Comparison of ENCODE assay signal across 12 cellular contexts in genomic region chr6:158611600-158612041, GRCh38. TPM values are rescaled to one million over a fixed set of nuclear protein-coding genes. Genes with fewer than 3 reads are reported as not detected.
DNase-seq lines count a peak whose midpoint lies in the region; ATAC-seq and TF ChIP-seq lines count a peak whose summit lies in the region.
"Had no signal": no experiment of that assay in that cellular context is flagged by ENCODE, and none has a peak within 500 bp of the region (broad histone marks: within the 10 kb centered on the region; RNA-seq: fewer than 3 reads in every experiment).

No MANE protein-coding gene starts in this region.

- peak; percentile 41 to 74 for DNase-seq in cardiac muscle cell (ENCODE audit: low read depth in 1 of 2, low spot score in 1 of 2)
- no peak for DNase-seq in Right ventricle myocardium inferior (ENCODE audit: missing footprints)
- DNase-seq in left ventricle myocardium inferior: no peak
- peak in 1 of 2 experiments; percentile 65 for DNase-seq in mesothelial cell of epicardium (ENCODE audit: low spot score in 2 of 2, unreplicated experiment in 2 of 2)
- no peak for DNase-seq in cerebellar nuclear complex (lab: John Stamatoyannopoulos, UW)
- no peak for DNase-seq in mesenteric fat pad (ENCODE audit: low spot score)
- no peak for DNase-seq in NCI-H2171 (lab: John Stamatoyannopoulos, UW)
- DNase-seq in epidermal melanocyte (ENCODE audit: insufficient read length, low spot score): no peak
- DNase-seq: ACHN; activated CD4-positive, alpha-beta T cell treated with anti-CD3 and anti-CD28 coated beads for 48 hours; SW 1271; transverse colon had no signal

- H3K4me3 ChIP-seq in cardiac muscle cell: no peak overlapping the region
- no peak overlapping the region for H3K4me3 ChIP-seq in left ventricle myocardium inferior
- H3K4me3 ChIP-seq: transverse colon had no signal

- peaks cover 46% of the 10 kb centered on the region for H3K4me1 ChIP-seq in cardiac muscle cell (ENCODE audit: low read depth)
- peaks cover 38% of the 10 kb centered on the region for H3K4me1 ChIP-seq in left ventricle myocardium inferior
- H3K4me1 ChIP-seq: transverse colon had no signal

- H3K4me3 Mint-ChIP-seq in mesothelial cell of epicardium: peak overlapping the region; percentile 59

- no peak for ATAC-seq in Right ventricle myocardium inferior

- H3K27me3 ChIP-seq in cardiac muscle cell (no peaks in the 10 kb centered on the region), left ventricle myocardium inferior (ENCODE audit: low read depth) (no peaks in the 10 kb centered on the region)
- H3K27me3 ChIP-seq: transverse colon had no signal

- H3K27ac ChIP-seq in cardiac muscle cell: peak overlapping the region; percentile 99
- H3K27ac ChIP-seq in left ventricle myocardium inferior (replicated peaks): peak overlapping the region; percentile 49
- H3K27ac ChIP-seq: transverse colon had no signal

- H3K36me3 ChIP-seq in cardiac muscle cell (no peaks in the 10 kb centered on the region), left ventricle myocardium inferior (peaks cover 37% of the 10 kb centered on the region)

- H3K27ac Mint-ChIP-seq in mesothelial cell of epicardium: peak overlapping the region; percentile 97

- H3K36me3 Mint-ChIP-seq in mesothelial cell of epicardium: peaks cover 28% of the 10 kb centered on the region

- TF ChIP-seq CTCF in cardiac muscle cell (IDR thresholded peaks at IDR 0.05; ENCODE audit: low read depth, low read length) (no peak), left ventricle myocardium inferior (IDR thresholded peaks at IDR 0.05; ENCODE audit: borderline replicate concordance) (no peak), mesothelial cell of epicardium (IDR thresholded peaks at IDR 0.05; ENCODE audit: unreplicated experiment) (no peak)

- H3K9me3 ChIP-seq in cardiac muscle cell (ENCODE audit: low read depth) (no peaks in the 10 kb centered on the region), left ventricle myocardium inferior (replicated peaks) (peaks cover 15% of the 10 kb centered on the region)
- H3K9me3 ChIP-seq: transverse colon had no signal

- H3K4me1 Mint-ChIP-seq in mesothelial cell of epicardium: peaks cover 26% of the 10 kb centered on the region

- intact Hi-C loops in Right ventricle myocardium inferior (cut with DNase I): no loop called here
- intact Hi-C loops in left ventricle myocardium inferior (cut with micrococcal nuclease): no loop called here

- no peaks in the 10 kb centered on the region for H3K9me3 Mint-ChIP-seq in mesothelial cell of epicardium

- H3K27me3 Mint-ChIP-seq in mesothelial cell of epicardium (ENCODE audit: low read depth): no peaks in the 10 kb centered on the region

RNA-seq across cellular contexts. Expression of gene DYNLT1, which starts 32.9 kb away (rescaled TPM):
- 86.5 and 102 TPM in 2 replicates for total RNA-seq in cardiac muscle cell
- 423 and 459 TPM in 2 replicates for polyA plus RNA-seq in cardiac muscle cell
- 145 TPM for total RNA-seq in Right ventricle myocardium inferior
- 126 TPM for total RNA-seq in left ventricle myocardium inferior
- total RNA-seq in mesothelial cell of epicardium: 142 to 148 TPM (median 145 TPM) in 3 replicates
- 95.1 TPM for total RNA-seq in mesenteric fat pad

RNA-seq across cellular contexts. Expression of gene SYTL3, which starts 38.2 kb away (rescaled TPM):
- total RNA-seq in cardiac muscle cell (6.7 and 9.9 TPM in 2 replicates), Right ventricle myocardium inferior (10.8 TPM), left ventricle myocardium inferior (11.2 TPM), mesothelial cell of epicardium (5.4 to 6.1 TPM (median 5.5 TPM) in 3 replicates), mesenteric fat pad (4.1 TPM)
- 11.4 and 15.9 TPM in 2 replicates for polyA plus RNA-seq in cardiac muscle cell

RNA-seq across cellular contexts. Expression of gene TMEM181, which starts 51.7 kb away (rescaled TPM):
- total RNA-seq in cardiac muscle cell (18.5 and 21.0 TPM in 2 replicates), Right ventricle myocardium inferior (10.1 TPM), left ventricle myocardium inferior (8.8 TPM), mesothelial cell of epicardium (23.6 to 23.9 TPM (median 23.8 TPM) in 3 replicates), mesenteric fat pad (27.3 TPM)
- 17.9 and 25.0 TPM in 2 replicates for polyA plus RNA-seq in cardiac muscle cell

Comparison
In these comparisons a context has a peak if more than half of its experiments do, and no peak if none do; other contexts are left out.
1. DNase-seq: peak in cardiac muscle cell (2 of 2); none in Right ventricle myocardium inferior (single experiment), left ventricle myocardium inferior (single experiment), cerebellar nuclear complex (0 of 2), mesenteric fat pad (single experiment), NCI-H2171 (single experiment) and epidermal melanocyte (single experiment).